Comparison of ENCODE assay signal across 24 cellular contexts in genomic region chr3:45612138-45612537, GRCh38. TPM values are rescaled to one million over a fixed set of nuclear protein-coding genes. Genes with fewer than 3 reads are reported as not detected.
DNase-seq lines count a peak whose midpoint lies in the region; ATAC-seq, FAIRE-seq and TF ChIP-seq lines count a peak whose summit lies in the region.
"Had no signal": no experiment of that assay in that cellular context is flagged by ENCODE, and none has a peak within 500 bp of the region (broad histone marks: within the 10 kb centered on the region; RNA-seq: fewer than 3 reads in every experiment).

No MANE protein-coding gene starts in this region.

- H3K4me1 Mint-ChIP-seq in effector memory CD8-positive, alpha-beta T cell (ENCODE audit: low read depth in 2 of 2) = peaks cover 34 to 43% of the 10 kb centered on the region in 2 donors
- peaks cover 42% of the 10 kb centered on the region for H3K4me1 Mint-ChIP-seq in activated T-cell treated with anti-CD3 and anti-CD28 coated beads, Interleukin-2, amount 50 U/mL, for 24 hours (ENCODE audit: low read depth)

- H3K9ac ChIP-seq in HepG2 (ENCODE audit: insufficient read depth, low read depth, low read length) = no peak overlapping the region
- H3K9ac ChIP-seq: SK-N-SH had no signal

- H3K4me3 ChIP-seq in HepG2 (replicated peaks in 1 of 3; ENCODE audit: insufficient read depth in 1 of 3, low read depth in 2 of 3, low read length in 3 of 3) = no peak overlapping the region
- H3K4me3 ChIP-seq in right lobe of liver = no peak overlapping the region
- no peak overlapping the region for H3K4me3 ChIP-seq in OCI-LY7 (ENCODE audit: low read depth, low read length, poor library complexity, severe bottlenecking)
- H3K4me3 ChIP-seq: A549, lower lobe of right lung, suprapubic skin, vagina had no signal

- H3K4me2 ChIP-seq in HepG2 (ENCODE audit: low read depth, low read length) (no peak overlapping the region), OCI-LY7 (ENCODE audit: low read length) (peak overlapping the region; percentile 53; the same call in 1 of the 2 replicates)
- H3K4me2 ChIP-seq: SK-N-SH had no signal

- TF ChIP-seq POLR2A in HepG2 (IDR thresholded peaks at IDR 0.05; ENCODE audit: insufficient read depth in 1 of 2, low read depth in 2 of 2, low read length in 2 of 2) (no peak), right lobe of liver (IDR thresholded peaks at IDR 0.05) (no peak)

- intact Hi-C loops in HepG2 (cut with micrococcal nuclease; ENCODE audit: unreplicated experiment) (loop anchor here (5.0 kb wide), 1 partner anchor 45 kb away; no protein-coding TSS in a partner anchor), right lobe of liver (cut with DNase I) (no loop called here), OCI-LY7 (cut with micrococcal nuclease; ENCODE audit: unreplicated experiment) (loop anchor here (1.0 kb wide), 1 partner anchor 59 kb away; no protein-coding TSS in a partner anchor)

- BruUV-seq in HepG2 (replicated peaks; lab: Mats Ljungman, UMichigan) = no TSS peak
- BruUV-seq in OCI-LY7 (replicated peaks; lab: Mats Ljungman, UMichigan) = no TSS peak

- CTCF ChIA-PET in HepG2 (lab: Yijun Ruan, JAX; ENCODE audit: low intra/inter-chr PET ratio, low total read pairs) (no interaction called here), OCI-LY7 (lab: Charles Lee; ENCODE audit: unreplicated experiment) (no interaction called here)

- POLR2A ChIA-PET in HepG2 (lab: Yijun Ruan, JAX) = no interaction called here
- POLR2A ChIA-PET in OCI-LY7 (lab: Charles Lee) = interaction anchor here (0.8 to 3.0 kb wide), 3 partner anchors 9 to 44 kb away, joined by 3 to 20 read pairs (median 5); no protein-coding TSS in a partner anchor

- TF ChIP-seq CTCF in HepG2 (CRISPR knock-in tag; IDR thresholded peaks at IDR 0.05) = no peak
- no peak for TF ChIP-seq CTCF in right lobe of liver (IDR thresholded peaks at IDR 0.05)
- TF ChIP-seq CTCF in OCI-LY7 (conservative IDR thresholded peaks at IDR 0.05; ENCODE audit: low read length) = no peak

- H4K20me1 ChIP-seq in HepG2 (ENCODE audit: insufficient read depth, low read length) = no peaks in the 10 kb centered on the region
- H4K20me1 ChIP-seq in OCI-LY7 (ENCODE audit: insufficient read depth, low read length) = peaks cover 43% of the 10 kb centered on the region

- peaks cover 58% of the 10 kb centered on the region for H3K79me2 ChIP-seq in HepG2 (ENCODE audit: insufficient read depth, low read length)
- H3K79me2 ChIP-seq in OCI-LY7 (ENCODE audit: insufficient read depth, low read depth, low read length) = no peaks in the 10 kb centered on the region

- TF ChIP-seq EP300 in HepG2 (IDR thresholded peaks at IDR 0.05; ENCODE audit: low read depth in 2 of 2, low read length in 2 of 2) (no peak), HepG2 (CRISPR knock-in tag; IDR thresholded peaks at IDR 0.05; ENCODE audit: borderline replicate concordance) (no peak)

- no peaks in the 10 kb centered on the region for H3K27me3 ChIP-seq in HepG2 (ENCODE audit: control insufficient read depth in 1 of 2, insufficient read depth in 2 of 2, low read length in 2 of 2)
- H3K27me3 ChIP-seq in right lobe of liver = no peaks in the 10 kb centered on the region
- H3K27me3 ChIP-seq: dorsolateral prefrontal cortex, suprapubic skin, vagina had no signal

- in situ Hi-C loops in HepG2 (cut with HindIII; ENCODE audit: extremely low pct_ligation_motif_present, low pct_unique_long_range_greater_than_20kb) = no loop called here

- no peak for ATAC-seq in HepG2
- no peak for ATAC-seq in right lobe of liver
- ATAC-seq in effector memory CD8-positive, alpha-beta T cell (replicated peaks) = no peak
- ATAC-seq: A549; activated CD8-positive, alpha-beta T cell treated with anti-CD3 and anti-CD28 coated beads for 36 hours; lower lobe of right lung; right cardiac atrium had no signal

- 97% methylated on average over 3 of the region's 3 CpGs for WGBS in HepG2 (ENCODE audit: low lambda C conversion rate)
- 100% methylated on average over 1 of the region's 3 CpGs for WGBS in right lobe of liver (ENCODE audit: insufficient coverage, low coverage, low lambda C conversion rate, missing lambda C conversion rate)

- no peaks in the 10 kb centered on the region for H3K9me2 ChIP-seq in OCI-LY7 (ENCODE audit: insufficient read depth, low read length)
- H3K9me2 ChIP-seq: SK-N-SH had no signal

- H3K36me3 ChIP-seq in HepG2 (replicated peaks in 1 of 2; ENCODE audit: control insufficient read depth in 1 of 2, insufficient read depth in 2 of 2, low read length in 2 of 2) (peaks cover 3 to 17% of the 10 kb centered on the region in 2 experiments; a peak in 1 of 5 replicates), right lobe of liver (peaks cover 0 to 1% (median 0%) of the 10 kb centered on the region in 4 donors), OCI-LY7 (ENCODE audit: insufficient read depth, low read length) (no peaks in the 10 kb centered on the region)
- H3K36me3 ChIP-seq: suprapubic skin, vagina had no signal

- DNase-seq in HepG2 (ENCODE audit: low spot score) = no peak
- no peak for DNase-seq in right lobe of liver
- DNase-seq in OCI-LY7 (ENCODE audit: low spot score) = peak; percentile 16
- DNase-seq in effector memory CD8-positive, alpha-beta T cell = no peak
- DNase-seq in COR-L47 (lab: John Stamatoyannopoulos, UW) = no peak
- no peak for DNase-seq in NCI-H146 (lab: John Stamatoyannopoulos, UW)
- DNase-seq in activated T-cell treated with anti-CD3 and anti-CD28 coated beads, Interleukin-2, amount 50 U/mL, for 24 hours = no peak
- no peak for DNase-seq in NCI-H226
- DNase-seq: activated CD8-positive, alpha-beta T cell treated with anti-CD3 and anti-CD28 coated beads for 36 hours; activated naive CD4-positive, alpha-beta T cell; central memory CD4-positive, alpha-beta T cell; erythroblast; foreskin melanocyte; GDM1; lower lobe of right lung; right cardiac atrium; SK-N-SH; stimulated activated CD8-positive, alpha-beta memory T cell treated with anti-CD3 and anti-CD28 coated beads, Interleukin-4, amount 100 ng/mL, for 48 hours; T-helper 9 cell had no signal

- H2AFZ ChIP-seq in HepG2 (ENCODE audit: low read length) (no peak overlapping the region), OCI-LY7 (ENCODE audit: low read length) (no peak overlapping the region)

- peak overlapping the region; percentile 38 to 83 for H3K27ac Mint-ChIP-seq in effector memory CD8-positive, alpha-beta T cell
- no peak overlapping the region for H3K27ac Mint-ChIP-seq in activated T-cell treated with anti-CD3 and anti-CD28 coated beads, Interleukin-2, amount 50 U/mL, for 24 hours
- H3K27ac Mint-ChIP-seq: activated CD8-positive, alpha-beta T cell treated with anti-CD3 and anti-CD28 coated beads for 36 hours had no signal

- no peaks in the 10 kb centered on the region for H3K27me3 Mint-ChIP-seq in effector memory CD8-positive, alpha-beta T cell
- H3K27me3 Mint-ChIP-seq in activated T-cell treated with anti-CD3 and anti-CD28 coated beads, Interleukin-2, amount 50 U/mL, for 24 hours = no peaks in the 10 kb centered on the region
- H3K27me3 Mint-ChIP-seq: activated CD8-positive, alpha-beta T cell treated with anti-CD3 and anti-CD28 coated beads for 36 hours had no signal

- peaks cover 14% of the 10 kb centered on the region for H3K36me3 Mint-ChIP-seq in effector memory CD8-positive, alpha-beta T cell (ENCODE audit: insufficient read depth)
- H3K36me3 Mint-ChIP-seq in activated T-cell treated with anti-CD3 and anti-CD28 coated beads, Interleukin-2, amount 50 U/mL, for 24 hours (ENCODE audit: low read depth) = peaks cover 48% of the 10 kb centered on the region

- peak overlapping the region; percentile 6 for H3K27ac ChIP-seq in HepG2 (ENCODE audit: extremely low read length, insufficient read depth, low read length)
- no peak overlapping the region for H3K27ac ChIP-seq in right lobe of liver
- H3K27ac ChIP-seq in OCI-LY7 (ENCODE audit: low read depth, low read length, poor library complexity, severe bottlenecking) = no peak overlapping the region
- H3K27ac ChIP-seq: lower lobe of right lung, suprapubic skin, vagina had no signal

- no peaks in the 10 kb centered on the region for H3K9me3 ChIP-seq in HepG2 (ENCODE audit: low read length)
- H3K9me3 ChIP-seq in right lobe of liver = no peaks in the 10 kb centered on the region
- no peaks in the 10 kb centered on the region for H3K9me3 ChIP-seq in OCI-LY7 (ENCODE audit: low read length)
- H3K9me3 ChIP-seq: A549, lower lobe of right lung, SK-N-SH, suprapubic skin, vagina had no signal

- peak overlapping the region in 1 of 2 donors; percentile 13 for H3K4me3 Mint-ChIP-seq in effector memory CD8-positive, alpha-beta T cell
- no peak overlapping the region for H3K4me3 Mint-ChIP-seq in activated T-cell treated with anti-CD3 and anti-CD28 coated beads, Interleukin-2, amount 50 U/mL, for 24 hours
- H3K4me3 Mint-ChIP-seq: activated CD8-positive, alpha-beta T cell treated with anti-CD3 and anti-CD28 coated beads for 36 hours had no signal

- TF ChIP-seq RAD21 in HepG2 (CRISPR knock-in tag; IDR thresholded peaks at IDR 0.05) = no peak

- H3K9me3 Mint-ChIP-seq in effector memory CD8-positive, alpha-beta T cell = no peaks in the 10 kb centered on the region
- H3K9me3 Mint-ChIP-seq in activated T-cell treated with anti-CD3 and anti-CD28 coated beads, Interleukin-2, amount 50 U/mL, for 24 hours = no peaks in the 10 kb centered on the region
- H3K9me3 Mint-ChIP-seq: activated CD8-positive, alpha-beta T cell treated with anti-CD3 and anti-CD28 coated beads for 36 hours had no signal

- no peak for FAIRE-seq in HepG2 (lab: Jason Lieb, UNC)
- FAIRE-seq: A549, keratinocyte had no signal

- H3K4me1 ChIP-seq in HepG2 (ENCODE audit: insufficient read depth, low read length) (peaks cover 43% of the 10 kb centered on the region), right lobe of liver (peaks cover 0 to 47% (median 13%) of the 10 kb centered on the region in 4 donors), OCI-LY7 (ENCODE audit: insufficient read depth, low read length, poor library complexity, severe bottlenecking) (peaks cover 41% of the 10 kb centered on the region)

RNA-seq across cellular contexts. Expression of gene LIMD1, which starts 17.6 kb away (rescaled TPM):
- total RNA-seq in HepG2 (2016; rRNA removed; fragmentation: Illumina TruSeq; extraction: Trizol) = 11.1 and 13.0 TPM in 2 replicates
- total RNA-seq in HepG2 (2016; cell fraction: cytosol; rRNA removed; fragmentation: Illumina TruSeq; extraction: Trizol; ENCODE audit: low read depth) = 1.4 and 1.5 TPM in 2 replicates
- total RNA-seq in HepG2 (2016; cell fraction: insoluble cytoplasmic fraction; rRNA removed; fragmentation: Illumina TruSeq; extraction: Trizol) = 9.8 and 12.1 TPM in 2 replicates
- total RNA-seq in HepG2 (2016; cell fraction: membrane; rRNA removed; fragmentation: Illumina TruSeq; extraction: Trizol) = 5.3 and 6.4 TPM in 2 replicates
- 11.9 and 15.6 TPM in 2 replicates for total RNA-seq in HepG2 (2016; cell fraction: nucleus; rRNA removed; fragmentation: Illumina TruSeq; extraction: Trizol)
- 16.4 and 18.7 TPM in 2 replicates for polyA plus RNA-seq in HepG2 (2011; rRNA removed)
- 7.1 and 7.2 TPM in 2 replicates for polyA plus RNA-seq in HepG2 (2011; cell fraction: cytosol; rRNA removed)
- polyA plus RNA-seq in HepG2 (2011; cell fraction: nucleus; rRNA removed) = 42.2 and 53.6 TPM in 2 replicates
- 4.4 and 6.9 TPM in 2 replicates for polyA plus RNA-seq in HepG2 (2012)
- polyA plus RNA-seq in HepG2 (2016; cell fraction: cytosol; fragmentation: Illumina TruSeq; extraction: Trizol; ENCODE audit: low read depth) = 0.43 and 0.62 TPM in 2 replicates
- 5.8 and 6.2 TPM in 2 replicates for polyA plus RNA-seq in HepG2 (2016; cell fraction: insoluble cytoplasmic fraction; fragmentation: Illumina TruSeq; extraction: Trizol; ENCODE audit: low read depth)
- polyA plus RNA-seq in HepG2 (2016; cell fraction: membrane; fragmentation: Illumina TruSeq; extraction: Trizol; ENCODE audit: low read depth) = 1.7 TPM in 2 replicates
- polyA plus RNA-seq in HepG2 (2016; cell fraction: nucleus; fragmentation: Illumina TruSeq; extraction: Trizol; ENCODE audit: insufficient read depth, low read depth) = 17.4 and 18.9 TPM in 2 replicates
- polyA minus RNA-seq in HepG2 (2011; rRNA and poly(A)+ RNA removed; ENCODE audit: low replicate concordance) = 55.2 and 75.7 TPM in 2 replicates
- polyA minus RNA-seq in HepG2 (2011; cell fraction: cytosol; rRNA and poly(A)+ RNA removed) = 11.3 and 16.1 TPM in 2 replicates
- 27.0 and 32.6 TPM in 2 replicates for polyA minus RNA-seq in HepG2 (2011; cell fraction: nucleus; rRNA and poly(A)+ RNA removed)
- 10 to 100 TPM; 23.4 to 47.7 (median 31.0) TPM for total RNA-seq in right lobe of liver
- total RNA-seq in OCI-LY7 (2014; rRNA removed; shearing (Covaris generic)) = 8.6 and 11.0 TPM in 2 replicates
- 12.4 and 15.5 TPM in 2 replicates for total RNA-seq in OCI-LY7 (2022)

Comparison
In these comparisons a context has a peak if more than half of its experiments do, and no peak if none do; other contexts are left out.
1. intact Hi-C loops: an anchor here in HepG2 (5.0 kb wide) and OCI-LY7 (1.0 kb wide); none called in right lobe of liver.